19 cellular contexts compared by ENCODE assay signal in the genomic region with DNA sequence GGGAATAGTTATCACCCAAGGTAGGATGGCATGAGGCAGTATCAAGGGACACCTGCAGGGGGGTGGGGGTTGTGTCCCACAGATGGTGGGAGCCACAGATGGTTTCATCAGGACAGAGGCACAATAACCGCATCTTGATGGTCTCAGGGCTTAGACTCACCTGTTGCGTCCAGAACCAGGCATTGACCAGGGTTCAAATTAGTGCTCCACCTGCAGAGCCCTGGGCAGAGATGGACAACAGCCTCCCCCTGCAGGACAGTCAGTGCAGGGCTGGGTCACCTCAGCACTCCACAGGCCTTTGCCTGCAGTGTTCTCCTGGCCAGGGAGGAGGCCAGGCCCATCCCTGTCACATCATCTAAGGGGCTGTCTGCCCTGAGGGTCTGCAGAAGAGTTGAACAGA. TPM values are rescaled to one million over a fixed set of nuclear protein-coding genes. Genes with fewer than 3 reads are reported as not detected.
"Had no signal": no experiment of that assay in that cellular context is flagged by ENCODE, and none has a peak within 500 bp of the region (broad histone marks: within the 10 kb centered on the region; RNA-seq: fewer than 3 reads in every experiment).

No MANE protein-coding gene starts in this region.

- H3K4me1 ChIP-seq: esophagus muscularis mucosa, sigmoid colon, testis, upper lobe of left lung had no signal

- FAIRE-seq: colon had no signal

- H3K4me2 ChIP-seq: neural progenitor cell had no signal

- H3K36me3 Mint-ChIP-seq: neural progenitor cell had no signal

- H2AFZ ChIP-seq: neural progenitor cell had no signal

- DNase-seq: activated CD4-positive, alpha-beta T cell treated with anti-CD3 and anti-CD28 coated beads, Interleukin-2, amount 50 U/mL, for 1 hour; activated CD8-positive, alpha-beta memory T cell treated with anti-CD3 and anti-CD28 coated beads for 24 hours; activated naive CD4-positive, alpha-beta T cell; activated naive CD8-positive, alpha-beta T cell treated with anti-CD3 and anti-CD28 coated beads, Interleukin-2, amount 50 U/mL, for 24 hours; foreskin fibroblast; left cardiac atrium; naive B cell; ovary; sigmoid colon; spleen; stimulated activated naive CD8-positive, alpha-beta T cell treated with anti-CD3 and anti-CD28 coated beads, Interleukin-15, amount 100 ng/mL, for 72 hours; testis; upper lobe of left lung had no signal

- H3K36me3 ChIP-seq: cardiac muscle cell, esophagus muscularis mucosa, neural progenitor cell, ovary, sigmoid colon, spleen, upper lobe of left lung had no signal

- H3K4me3 ChIP-seq: cardiac muscle cell, esophagus muscularis mucosa, lung, neural progenitor cell, ovary, sigmoid colon, spleen, upper lobe of left lung had no signal

- ATAC-seq: activated CD4-positive, CD25-positive, alpha-beta regulatory T cell treated with anti-CD3 and anti-CD28 coated beads, Interleukin-2, amount 50 U/mL, for 24 hours; activated naive CD8-positive, alpha-beta T cell treated with anti-CD3 and anti-CD28 coated beads, Interleukin-2, amount 50 U/mL, for 24 hours; left cardiac atrium; stimulated activated naive CD8-positive, alpha-beta T cell treated with anti-CD3 and anti-CD28 coated beads, Interleukin-15, amount 100 ng/mL, for 72 hours had no signal

- H3K4me3 Mint-ChIP-seq: activated naive CD8-positive, alpha-beta T cell treated with anti-CD3 and anti-CD28 coated beads, Interleukin-2, amount 50 U/mL, for 24 hours; naive B cell; neural progenitor cell; stimulated activated naive CD8-positive, alpha-beta T cell treated with anti-CD3 and anti-CD28 coated beads, Interleukin-15, amount 100 ng/mL, for 72 hours had no signal

- H3K27ac ChIP-seq: cardiac muscle cell, esophagus muscularis mucosa, neural progenitor cell, ovary, sigmoid colon, spleen, testis, upper lobe of left lung had no signal

- H3K9me3 Mint-ChIP-seq: activated naive CD8-positive, alpha-beta T cell treated with anti-CD3 and anti-CD28 coated beads, Interleukin-2, amount 50 U/mL, for 24 hours; stimulated activated naive CD8-positive, alpha-beta T cell treated with anti-CD3 and anti-CD28 coated beads, Interleukin-15, amount 100 ng/mL, for 72 hours had no signal

- H3K27ac Mint-ChIP-seq: activated naive CD8-positive, alpha-beta T cell treated with anti-CD3 and anti-CD28 coated beads, Interleukin-2, amount 50 U/mL, for 24 hours; naive B cell; neural progenitor cell; stimulated activated naive CD8-positive, alpha-beta T cell treated with anti-CD3 and anti-CD28 coated beads, Interleukin-15, amount 100 ng/mL, for 72 hours had no signal

- H3K9me3 ChIP-seq: ovary, sigmoid colon, spleen, testis, upper lobe of left lung had no signal

- H3K9ac ChIP-seq: neural progenitor cell had no signal

- H3K27me3 ChIP-seq: cardiac muscle cell, neural progenitor cell, ovary, testis, upper lobe of left lung had no signal

- H3K4me1 Mint-ChIP-seq: activated naive CD8-positive, alpha-beta T cell treated with anti-CD3 and anti-CD28 coated beads, Interleukin-2, amount 50 U/mL, for 24 hours; naive B cell; stimulated activated naive CD8-positive, alpha-beta T cell treated with anti-CD3 and anti-CD28 coated beads, Interleukin-15, amount 100 ng/mL, for 72 hours had no signal

RNA-seq across cellular contexts. Expression of a gene that starts 14.5 kb away (rescaled TPM):
- total RNA-seq: cardiac muscle cell had no signal
- polyA plus RNA-seq: cardiac muscle cell had no signal

RNA-seq across cellular contexts. Expression of a gene that starts 51.9 kb away (rescaled TPM):
- total RNA-seq: cardiac muscle cell, left cardiac atrium, ovary, sigmoid colon had no signal
- polyA plus RNA-seq: ovary had no signal
